In the genomic region with DNA sequence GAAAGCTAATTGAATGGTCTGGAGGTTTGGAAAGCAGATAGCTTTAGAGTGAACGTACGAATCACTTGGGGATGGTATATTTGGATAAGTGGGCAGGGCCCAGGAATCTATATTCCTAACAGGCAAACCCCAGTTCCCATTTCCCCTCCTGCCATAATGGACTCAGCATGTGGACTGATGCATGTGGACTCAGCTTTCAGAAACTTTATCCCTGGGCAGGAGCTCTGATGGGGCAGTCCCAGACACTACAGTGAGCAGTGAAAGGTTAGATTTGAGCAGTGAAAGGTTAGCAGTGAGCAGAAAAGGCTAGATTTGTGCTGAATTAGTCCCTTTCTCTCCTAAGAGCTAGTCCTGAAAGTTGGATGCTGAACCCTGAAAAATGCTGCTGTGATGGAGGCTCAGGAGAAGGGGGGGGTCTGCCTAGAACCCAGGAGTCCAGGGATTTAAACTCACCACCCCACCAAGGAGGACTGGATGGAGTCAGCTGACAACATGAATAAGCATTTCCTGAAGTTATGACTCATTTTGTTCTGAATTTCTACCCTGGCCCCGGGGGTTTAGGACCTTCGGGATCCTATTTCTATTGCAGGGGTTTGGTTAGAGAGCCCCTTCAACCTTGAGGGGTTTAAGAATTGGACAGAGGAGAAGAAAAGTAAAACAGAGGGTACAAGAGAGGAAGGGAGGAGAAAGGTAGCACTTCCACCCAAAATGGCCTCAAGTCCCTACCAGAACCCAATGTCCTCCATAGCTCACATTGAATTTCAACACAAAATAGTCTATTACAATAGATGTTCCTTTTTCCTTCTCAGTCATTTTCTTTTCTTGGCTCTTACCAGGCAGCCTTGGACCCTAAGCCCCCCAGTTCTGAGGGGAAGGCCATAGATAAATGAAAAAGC, we compare ENCODE assay signal across 11 cellular contexts. TPM values are rescaled to one million over a fixed set of nuclear protein-coding genes. Genes with fewer than 3 reads are reported as not detected.
A peak's percentile ranks its signal among the peaks of the same experiment; 100 is the strongest.
DNase-seq lines count a peak whose midpoint lies in the region; ATAC-seq, FAIRE-seq and TF ChIP-seq lines count a peak whose summit lies in the region.
"Had no signal": no experiment of that assay in that cellular context is flagged by ENCODE, and none has a peak within 500 bp of the region (broad histone marks: within the 10 kb centered on the region; RNA-seq: fewer than 3 reads in every experiment).

No MANE protein-coding gene starts in this region.

- H3K36me3 Mint-ChIP-seq in MCF 10A (ENCODE audit: insufficient read depth, unreplicated experiment): no peaks in the 10 kb centered on the region

- peak overlapping the region; percentile 51 for H3K9ac ChIP-seq in keratinocyte (ENCODE audit: control insufficient read depth, extremely low read depth, insufficient read depth, low read length)

- peak overlapping the region; percentile 97 for H3K27ac Mint-ChIP-seq in MCF 10A (ENCODE audit: low read depth, unreplicated experiment)
- H3K27ac Mint-ChIP-seq: activated CD4-positive, alpha-beta T cell treated with anti-CD3 and anti-CD28 coated beads, Interleukin-2, amount 10 ng/mL, durations not matched to agents 7 days and 5 days; activated naive CD8-positive, alpha-beta T cell treated with anti-CD3 and anti-CD28 coated beads, Interleukin-2, amount 50 U/mL, for 24 hours had no signal

- peak; percentile 96 for FAIRE-seq in keratinocyte (lab: Jason Lieb, UNC)
- no peak for FAIRE-seq in frontal cortex (lab: Jason Lieb, UNC)

- H3K9me3 ChIP-seq in breast epithelium: no peaks in the 10 kb centered on the region
- H3K9me3 ChIP-seq in keratinocyte (ENCODE audit: control insufficient read depth, low read depth, low read length): no peaks in the 10 kb centered on the region

- CTCF ChIA-PET in MCF 10A (lab: Yijun Ruan, JAX): interaction anchor here (0.6 to 6.1 kb wide), 3 partner anchors 13 to 684 kb away, joined by 3 to 52 read pairs (median 3); no protein-coding TSS in a partner anchor

- H3K4me1 ChIP-seq in breast epithelium (no peaks in the 10 kb centered on the region), keratinocyte (ENCODE audit: control insufficient read depth, extremely low read depth, insufficient read depth, low read length) (peaks cover 50% of the 10 kb centered on the region)

- H3K27me3 Mint-ChIP-seq in MCF 10A (ENCODE audit: insufficient read depth, unreplicated experiment): no peaks in the 10 kb centered on the region

- ATAC-seq in GM21423 (IDR thresholded peaks at IDR 0.05; ENCODE audit: unreplicated experiment) (no peak), HG02642 (IDR thresholded peaks at IDR 0.05; ENCODE audit: poor library complexity, unreplicated experiment) (no peak)
- ATAC-seq: activated naive CD8-positive, alpha-beta T cell treated with anti-CD3 and anti-CD28 coated beads, Interleukin-2, amount 50 U/mL, for 24 hours had no signal

- TSS peak; percentile 59 for BruUV-seq in MCF 10A (replicated peaks; lab: Mats Ljungman, UMichigan)

- peaks cover 1% of the 10 kb centered on the region for H3K9me3 Mint-ChIP-seq in MCF 10A (ENCODE audit: unreplicated experiment)
- H3K9me3 Mint-ChIP-seq: activated CD4-positive, alpha-beta T cell treated with anti-CD3 and anti-CD28 coated beads, Interleukin-2, amount 10 ng/mL, durations not matched to agents 7 days and 5 days; activated naive CD8-positive, alpha-beta T cell treated with anti-CD3 and anti-CD28 coated beads, Interleukin-2, amount 50 U/mL, for 24 hours had no signal

- H3K4me3 Mint-ChIP-seq in MCF 10A (ENCODE audit: unreplicated experiment): no peak overlapping the region
- H3K4me3 Mint-ChIP-seq: activated CD4-positive, alpha-beta T cell treated with anti-CD3 and anti-CD28 coated beads, Interleukin-2, amount 10 ng/mL, durations not matched to agents 7 days and 5 days; activated naive CD8-positive, alpha-beta T cell treated with anti-CD3 and anti-CD28 coated beads, Interleukin-2, amount 50 U/mL, for 24 hours had no signal

- peak overlapping the region; percentile 79 for H2AFZ ChIP-seq in keratinocyte (ENCODE audit: control insufficient read depth, low read length)

- TF ChIP-seq POLR2A in breast epithelium (IDR thresholded peaks at IDR 0.05): no peak

- peaks cover 53% of the 10 kb centered on the region for H3K4me1 Mint-ChIP-seq in MCF 10A (ENCODE audit: insufficient read depth, unreplicated experiment)

- H3K79me2 ChIP-seq in keratinocyte (ENCODE audit: control insufficient read depth, insufficient read depth, low read length): no peaks in the 10 kb centered on the region

- dilution Hi-C loops in keratinocyte (cut with MboI; ENCODE audit: extremely low pct_ligation_motif_present, low sequenced_read_pairs): no loop called here

- H3K27ac ChIP-seq in breast epithelium (no peak overlapping the region), keratinocyte (ENCODE audit: control insufficient read depth, insufficient read depth, low read length) (peak overlapping the region; percentile 89)

- H3K4me3 ChIP-seq in breast epithelium: no peak overlapping the region
- H3K4me3 ChIP-seq in keratinocyte (ENCODE audit: control insufficient read depth in 2 of 3, extremely low read depth in 1 of 3, insufficient read depth in 2 of 3, low read depth in 1 of 3, low read length in 3 of 3): peak overlapping the region in 1 of 3 experiments; percentile 6

- no peaks in the 10 kb centered on the region for H3K9me1 ChIP-seq in keratinocyte (ENCODE audit: control insufficient read depth, extremely low read depth, insufficient read depth, low read length)

- intact Hi-C loops in MCF 10A (cut with micrococcal nuclease): no loop called here
- intact Hi-C loops in breast epithelium (cut with DNase I; ENCODE audit: low total_unique reads): no loop called here

- DNase-seq in MCF 10A (ENCODE audit: unreplicated experiment) (peak; percentile 67), breast epithelium (ENCODE audit: low spot score in 2 of 2) (no peak), astrocyte of the hippocampus (ENCODE audit: low read depth, low spot score) (peak; percentile 41), keratinocyte (ENCODE audit: low read depth, low spot score) (no peak), occipital lobe (lab: John Stamatoyannopoulos, UW) (no peak), frontal cortex (ENCODE audit: low spot score in 2 of 2) (no peak)
- DNase-seq: activated CD4-positive, alpha-beta T cell treated with anti-CD3 and anti-CD28 coated beads, Interleukin-2, amount 10 ng/mL, durations not matched to agents 7 days and 5 days; activated naive CD8-positive, alpha-beta T cell treated with anti-CD3 and anti-CD28 coated beads, Interleukin-2, amount 50 U/mL, for 24 hours; NCI-H1694 had no signal

- TF ChIP-seq CTCF in MCF 10A (IDR thresholded peaks at IDR 0.05; ENCODE audit: unreplicated experiment): no peak
- no peak for TF ChIP-seq CTCF in breast epithelium (IDR thresholded peaks at IDR 0.05)
- no peak for TF ChIP-seq CTCF in keratinocyte (optimal IDR thresholded peaks at IDR 0.05 in 1 of 3, IDR thresholded peaks at IDR 0.05 in 1 of 3, conservative IDR thresholded peaks at IDR 0.05 in 1 of 3; ENCODE audit: extremely low read depth in 1 of 3, insufficient read depth in 2 of 3, low read length in 3 of 3)

- H3K36me3 ChIP-seq in breast epithelium (no peaks in the 10 kb centered on the region), keratinocyte (ENCODE audit: control insufficient read depth in 2 of 2, extremely low read depth in 1 of 2, insufficient read depth in 2 of 2, low read length in 2 of 2) (no peaks in the 10 kb centered on the region)

- H3K27me3 ChIP-seq in breast epithelium: no peaks in the 10 kb centered on the region
- no peaks in the 10 kb centered on the region for H3K27me3 ChIP-seq in keratinocyte (ENCODE audit: control insufficient read depth, extremely low read depth, insufficient read depth, low read length)

- H4K20me1 ChIP-seq in keratinocyte (ENCODE audit: control insufficient read depth, extremely low read depth, insufficient read depth, low read length): no peaks in the 10 kb centered on the region

- POLR2A ChIA-PET in MCF 10A (lab: Yijun Ruan, JAX): interaction anchor here (0.7 to 4.4 kb wide), 4 partner anchors 8 to 143 kb away, joined by 3 to 25 read pairs (median 6); a partner anchor contains a TSS

- peak overlapping the region; percentile 75 for H3K4me2 ChIP-seq in keratinocyte (ENCODE audit: control insufficient read depth, extremely low read depth, insufficient read depth, low read depth, low read length)

RNA-seq across cellular contexts. Expression of a gene that starts 10.3 kb away (rescaled TPM):
- total RNA-seq in MCF 10A (2022) (6.8 and 10.1 TPM in 2 replicates), breast epithelium (1 to 10 TPM; 1.9 to 3.6 (median 3.0) TPM), occipital lobe (6.9 TPM), frontal cortex (3.7 TPM)
- 2.6 to 4.6 TPM (median 2.7 TPM) in 3 replicates for polyA plus RNA-seq in keratinocyte
- polyA plus RNA-seq in keratinocyte (2011; ENCODE audit: low read depth): not detected
- polyA plus RNA-seq in keratinocyte (2011; cell fraction: cytosol; rRNA removed): 0.98 and 2.2 TPM in 2 replicates
- 3.9 and 6.6 TPM in 2 replicates for polyA plus RNA-seq in keratinocyte (2011; cell fraction: nucleus; rRNA removed)
- polyA plus RNA-seq in keratinocyte (2012; ENCODE audit: low replicate concordance): 0.21 and 6.3 TPM in 2 replicates
- polyA minus RNA-seq in keratinocyte: 3.0 to 13.8 TPM (median 3.9 TPM) in 3 replicates
- 6.9 TPM for polyA minus RNA-seq in keratinocyte (2011; cell fraction: cytosol; rRNA and poly(A)+ RNA removed)
- polyA minus RNA-seq in keratinocyte (2011; cell fraction: nucleus; rRNA and poly(A)+ RNA removed): 8.8 and 9.9 TPM in 2 replicates

RNA-seq across cellular contexts. Expression of a gene that starts 43.8 kb away (rescaled TPM):
- 40.8 and 43.6 TPM in 2 replicates for total RNA-seq in MCF 10A (2022)
- 10 to 100 TPM; 36.8 to 62.5 (median 51.5) TPM for total RNA-seq in breast epithelium
- polyA plus RNA-seq in keratinocyte: 11.4 to 15.1 TPM (median 13.4 TPM) in 3 replicates
- polyA plus RNA-seq in keratinocyte (2011; ENCODE audit: low read depth): 37.0 TPM
- 9.6 and 12.4 TPM in 2 replicates for polyA plus RNA-seq in keratinocyte (2011; cell fraction: cytosol; rRNA removed)
- polyA plus RNA-seq in keratinocyte (2011; cell fraction: nucleus; rRNA removed): 31.2 and 31.7 TPM in 2 replicates
- 13.4 and 13.8 TPM in 2 replicates for polyA plus RNA-seq in keratinocyte (2012; ENCODE audit: low replicate concordance)
- 17.8 to 27.3 TPM (median 19.9 TPM) in 3 replicates for polyA minus RNA-seq in keratinocyte
- polyA minus RNA-seq in keratinocyte (2011; cell fraction: cytosol; rRNA and poly(A)+ RNA removed): 8.4 TPM
- polyA minus RNA-seq in keratinocyte (2011; cell fraction: nucleus; rRNA and poly(A)+ RNA removed): 26.6 and 47.6 TPM in 2 replicates
- 38.8 TPM for total RNA-seq in occipital lobe
- 21.6 TPM for total RNA-seq in frontal cortex

Comparison
In these comparisons a context has a peak if more than half of its experiments do, and no peak if none do; other contexts are left out.
1. DNase-seq: peak in MCF 10A (single experiment) and astrocyte of the hippocampus (single experiment); none in breast epithelium (0 of 2), keratinocyte (single experiment), occipital lobe (single experiment) and frontal cortex (0 of 2).